In the genomic region with DNA sequence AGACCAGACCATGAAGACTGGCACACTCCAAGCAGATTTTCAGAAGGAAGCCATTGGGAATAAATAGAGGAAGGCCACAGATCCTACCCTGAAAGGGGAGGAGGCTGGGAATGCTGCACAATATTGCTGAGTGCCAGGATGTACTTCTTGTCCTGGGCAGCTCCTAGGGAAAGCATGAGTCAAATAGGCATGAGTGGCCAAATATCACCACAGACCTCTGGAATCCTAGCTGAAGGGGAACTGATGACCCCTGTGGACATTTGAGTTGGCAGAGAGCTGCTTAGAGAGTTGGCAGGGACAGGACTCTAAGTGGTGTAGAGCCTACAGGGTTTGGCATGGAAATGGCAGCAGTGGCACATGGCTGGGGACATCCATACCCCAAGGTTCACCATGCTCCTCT, we compare ENCODE assay signal across 15 cellular contexts.
DNase-seq lines count a peak whose midpoint lies in the region; ATAC-seq and TF ChIP-seq lines count a peak whose summit lies in the region.
"Had no signal": no experiment of that assay in that cellular context is flagged by ENCODE, and none has a peak within 500 bp of the region (broad histone marks: within the 10 kb centered on the region; RNA-seq: fewer than 3 reads in every experiment).

No MANE protein-coding gene starts in this region.

- ATAC-seq in stimulated activated memory B cell treated with anti-CD40 and anti-IgM and Interleukin-4, amounts not matched to agents 10 μg/mL and 1 μg/mL and 100 μg/mL, for 72 hours, result peak; percentile 24

- DNase-seq in LHCN-M2 (ENCODE audit: low read depth) (peak; percentile 53), astrocyte of the hippocampus (ENCODE audit: low read depth, low spot score) (peak; percentile 12), fibroblast of peridontal ligament (ENCODE audit: extremely low read depth) (peak; percentile 25), suprapubic skin (ENCODE audit: low spot score in 2 of 2) (no peak), NCI-H524 treated with DMSO at 0.1 percent for 48 hours (lab: John Stamatoyannopoulos, UW) (no peak), osteoblast (ENCODE audit: insufficient read length, low spot score, missing footprints) (no peak)
- no peak for DNase-seq in effector CD4-positive, alpha-beta T cell
- DNase-seq: CD4-positive, alpha-beta memory T cell; DMS79; GDM1; H7 had no signal

- H3K9me3 Mint-ChIP-seq in stimulated activated memory B cell treated with anti-CD40 and anti-IgM and Interleukin-4, amounts not matched to agents 10 μg/mL and 1 μg/mL and 100 μg/mL, for 72 hours, result no peaks in the 10 kb centered on the region

- no peaks in the 10 kb centered on the region for H3K27me3 Mint-ChIP-seq in stimulated activated memory B cell treated with anti-CD40 and anti-IgM and Interleukin-4, amounts not matched to agents 10 μg/mL and 1 μg/mL and 100 μg/mL, for 72 hours
- H3K27me3 Mint-ChIP-seq: B cell; CD4-positive, alpha-beta memory T cell; IgD-negative memory B cell had no signal

- no peaks in the 10 kb centered on the region for H3K36me3 Mint-ChIP-seq in stimulated activated memory B cell treated with anti-CD40 and anti-IgM and Interleukin-4, amounts not matched to agents 10 μg/mL and 1 μg/mL and 100 μg/mL, for 72 hours
- H3K36me3 Mint-ChIP-seq: CD4-positive, alpha-beta memory T cell had no signal

- no peak overlapping the region for H3K27ac ChIP-seq in suprapubic skin
- no peak overlapping the region for H3K27ac ChIP-seq in osteoblast (ENCODE audit: low read depth, low read length)
- H3K27ac ChIP-seq: C4-2B had no signal

- no peaks in the 10 kb centered on the region for H3K79me2 ChIP-seq in osteoblast (ENCODE audit: insufficient read depth, low read length)

- no peak overlapping the region for H3K4me2 ChIP-seq in osteoblast (ENCODE audit: insufficient read depth, low read length)

- no peak for TF ChIP-seq EP300 in suprapubic skin (IDR thresholded peaks at IDR 0.05)

- H3K9me3 ChIP-seq in suprapubic skin (no peaks in the 10 kb centered on the region), osteoblast (ENCODE audit: low read depth, low read length) (no peaks in the 10 kb centered on the region)

- H3K27ac Mint-ChIP-seq in stimulated activated memory B cell treated with anti-CD40 and anti-IgM and Interleukin-4, amounts not matched to agents 10 μg/mL and 1 μg/mL and 100 μg/mL, for 72 hours, result no peak overlapping the region
- H3K27ac Mint-ChIP-seq: B cell; CD4-positive, alpha-beta memory T cell; IgD-negative memory B cell had no signal

- H3K4me1 Mint-ChIP-seq in stimulated activated memory B cell treated with anti-CD40 and anti-IgM and Interleukin-4, amounts not matched to agents 10 μg/mL and 1 μg/mL and 100 μg/mL, for 72 hours, result no peaks in the 10 kb centered on the region
- H3K4me1 Mint-ChIP-seq: B cell; CD4-positive, alpha-beta memory T cell; IgD-negative memory B cell had no signal

- H4K20me1 ChIP-seq in osteoblast (ENCODE audit: insufficient read depth, low read length), result no peaks in the 10 kb centered on the region

- H3K4me1 ChIP-seq in suprapubic skin (no peaks in the 10 kb centered on the region), osteoblast (ENCODE audit: insufficient read depth, low read length) (no peaks in the 10 kb centered on the region)

- H2AFZ ChIP-seq in osteoblast (ENCODE audit: low read length), result no peak overlapping the region

- H3K4me3 Mint-ChIP-seq in stimulated activated memory B cell treated with anti-CD40 and anti-IgM and Interleukin-4, amounts not matched to agents 10 μg/mL and 1 μg/mL and 100 μg/mL, for 72 hours, result no peak overlapping the region
- H3K4me3 Mint-ChIP-seq: B cell; CD4-positive, alpha-beta memory T cell; IgD-negative memory B cell had no signal

- TF ChIP-seq CTCF in suprapubic skin (IDR thresholded peaks at IDR 0.05) (no peak), osteoblast (IDR thresholded peaks at IDR 0.05; ENCODE audit: extremely low read depth, low read depth, low read length) (no peak)

- H3K4me3 ChIP-seq in suprapubic skin (no peak overlapping the region), osteoblast (ENCODE audit: insufficient read depth, low read length) (no peak overlapping the region)

- no peak for TF ChIP-seq POLR2A in suprapubic skin (IDR thresholded peaks at IDR 0.05)

- H3K27me3 ChIP-seq in suprapubic skin (no peaks in the 10 kb centered on the region), osteoblast (ENCODE audit: insufficient read depth, low read length) (no peaks in the 10 kb centered on the region)

- H3K36me3 ChIP-seq in suprapubic skin, result no peaks in the 10 kb centered on the region
- H3K36me3 ChIP-seq in osteoblast (ENCODE audit: insufficient read depth, low read length), result no peaks in the 10 kb centered on the region

Comparison
In these comparisons a context has a peak if more than half of its experiments do, and no peak if none do; other contexts are left out.
1. DNase-seq: peak in LHCN-M2 (single experiment), astrocyte of the hippocampus (single experiment) and fibroblast of peridontal ligament (single experiment); none in suprapubic skin (0 of 2), NCI-H524 treated with DMSO at 0.1 percent for 48 hours (single experiment), effector CD4-positive, alpha-beta T cell (single experiment) and osteoblast (single experiment).